Comparison of ENCODE assay signal across 8 cellular contexts in the genomic region with DNA sequence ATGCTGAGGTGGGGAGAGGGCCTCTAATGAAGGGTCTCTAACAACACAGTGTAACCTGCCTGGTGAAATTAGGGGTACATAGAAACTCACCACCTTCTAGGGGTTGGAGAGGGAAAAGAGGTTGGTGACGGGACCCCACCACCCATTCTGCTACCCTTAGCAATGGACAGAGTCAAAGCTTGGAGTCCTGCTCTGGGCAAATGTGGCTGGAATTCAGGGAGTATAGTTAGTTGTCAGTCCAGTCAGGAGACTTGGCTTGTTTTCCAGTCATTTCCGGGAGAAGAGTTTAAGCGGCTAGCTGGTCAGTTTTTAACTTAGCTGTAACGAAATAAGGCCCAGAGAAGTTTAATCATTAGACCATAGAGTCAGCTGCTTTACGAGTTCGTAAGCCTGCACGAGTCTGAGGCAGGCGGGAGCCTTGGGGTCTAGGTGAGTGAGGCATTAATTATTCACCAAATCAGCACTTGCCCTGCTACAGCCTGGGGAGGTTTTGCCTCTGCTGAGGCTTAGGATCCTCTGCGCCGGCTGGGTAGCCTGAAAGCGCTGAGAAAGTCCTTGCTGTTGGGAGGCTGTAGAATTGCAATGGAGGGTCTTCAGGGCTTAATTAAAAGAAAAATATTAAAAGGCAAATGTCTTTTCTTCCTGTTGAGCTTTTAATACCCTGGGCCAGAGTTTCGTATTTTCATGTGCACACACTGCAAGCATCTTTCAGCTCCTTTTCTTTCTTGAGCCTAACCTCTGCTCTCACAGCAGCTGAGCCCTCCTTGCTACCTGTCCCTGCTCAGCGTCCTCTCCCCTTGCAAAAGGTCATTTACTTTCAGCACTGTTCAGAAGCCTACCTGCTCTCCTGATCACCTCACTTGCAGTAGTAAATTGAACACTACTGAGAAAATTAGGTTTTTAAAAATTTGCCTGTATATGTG. TPM values are rescaled to one million over a fixed set of nuclear protein-coding genes. Genes with fewer than 3 reads are reported as not detected.
DNase-seq lines count a peak whose midpoint lies in the region; ATAC-seq and TF ChIP-seq lines count a peak whose summit lies in the region.

No MANE protein-coding gene starts in this region.

- H3K36me3 ChIP-seq in HUES64 (ENCODE audit: insufficient read depth, low read length) (peaks cover 8% of the 10 kb centered on the region; the same call in 1 of the 2 replicates), rectal smooth muscle tissue (ENCODE audit: control insufficient read depth, insufficient read depth, low read length) (no peaks in the 10 kb centered on the region)

- H3K9ac ChIP-seq in HUES64 (ENCODE audit: low read depth, low read length) (no peak overlapping the region), rectal smooth muscle tissue (ENCODE audit: low read length) (no peak overlapping the region)

- peaks cover 14% of the 10 kb centered on the region for H3K4me1 Mint-ChIP-seq in activated CD4-positive, alpha-beta T cell treated with anti-CD3 and anti-CD28 coated beads for 36 hours

- intact Hi-C loops in activated CD4-positive, alpha-beta T cell treated with anti-CD3 and anti-CD28 coated beads for 36 hours (cut with DNase I, micrococcal nuclease) = loop anchor here in 1 of 2 experiments (10.0 kb wide), 1 partner anchor 140 kb away; no protein-coding TSS in a partner anchor

- peak; percentile 55 for ATAC-seq in GM18517 (IDR thresholded peaks at IDR 0.05; ENCODE audit: unreplicated experiment)
- ATAC-seq in activated CD4-positive, alpha-beta T cell treated with anti-CD3 and anti-CD28 coated beads for 36 hours = no peak

- no peaks in the 10 kb centered on the region for H3K36me3 Mint-ChIP-seq in activated CD4-positive, alpha-beta T cell treated with anti-CD3 and anti-CD28 coated beads for 36 hours (ENCODE audit: low read depth)

- no peaks in the 10 kb centered on the region for H3K9me3 Mint-ChIP-seq in activated CD4-positive, alpha-beta T cell treated with anti-CD3 and anti-CD28 coated beads for 36 hours (ENCODE audit: low read depth)

- H3K4me3 ChIP-seq in HUES64 (ENCODE audit: low read length) (peak overlapping the region; percentile 76), fibroblast of mammary gland (ENCODE audit: control insufficient read depth, low read depth, low read length) (no peak overlapping the region), rectal smooth muscle tissue (ENCODE audit: low read length) (no peak overlapping the region)

- no peak overlapping the region for H3K27ac Mint-ChIP-seq in activated CD4-positive, alpha-beta T cell treated with anti-CD3 and anti-CD28 coated beads for 36 hours

- H3K27me3 ChIP-seq in HUES64 (ENCODE audit: insufficient read depth, low read length) (peaks cover 76% of the 10 kb centered on the region), rectal smooth muscle tissue (ENCODE audit: control insufficient read depth, insufficient read depth, low read length) (no peaks in the 10 kb centered on the region)

- peak; percentile 61 for DNase-seq in fibroblast of mammary gland (ENCODE audit: low read depth)
- no peak for DNase-seq in substantia nigra (lab: John Stamatoyannopoulos, UW)
- no peak for DNase-seq in activated CD4-positive, alpha-beta T cell treated with anti-CD3 and anti-CD28 coated beads for 36 hours
- no peak for DNase-seq in NCI-H1048 (lab: John Stamatoyannopoulos, UW)
- no peak for DNase-seq in nucleus accumbens (lab: John Stamatoyannopoulos, UW)

- 31% methylated on average over 11 of the region's 13 CpGs for WGBS in HUES64

- H3K4me1 ChIP-seq in HUES64 (ENCODE audit: insufficient read depth, low read length) = peaks cover 28% of the 10 kb centered on the region; the same call in 1 of the 2 replicates
- H3K4me1 ChIP-seq in rectal smooth muscle tissue (ENCODE audit: control insufficient read depth, insufficient read depth, low read length) = peaks cover 3% of the 10 kb centered on the region

- CTCF ChIA-PET in activated CD4-positive, alpha-beta T cell treated with anti-CD3 and anti-CD28 coated beads for 36 hours (lab: Charles Lee) = interaction anchor here (0.8 to 1.7 kb wide), 2 partner anchors 12 to 29 kb away, joined by 3 to 8 read pairs; no protein-coding TSS in a partner anchor

- H3K9me3 ChIP-seq in HUES64 (ENCODE audit: insufficient read depth, low read depth, low read length) = no peaks in the 10 kb centered on the region

- H3K27ac ChIP-seq in HUES64 (ENCODE audit: low read depth, low read length) (no peak overlapping the region), rectal smooth muscle tissue (ENCODE audit: low read depth, low read length) (peak overlapping the region; percentile 30), substantia nigra (ENCODE audit: low read depth, low read length, poor library complexity, severe bottlenecking) (no peak overlapping the region)

- peaks cover 57% of the 10 kb centered on the region for H3K27me3 Mint-ChIP-seq in activated CD4-positive, alpha-beta T cell treated with anti-CD3 and anti-CD28 coated beads for 36 hours

- no peak overlapping the region for H3K4me3 Mint-ChIP-seq in activated CD4-positive, alpha-beta T cell treated with anti-CD3 and anti-CD28 coated beads for 36 hours

- POLR2A ChIA-PET in activated CD4-positive, alpha-beta T cell treated with anti-CD3 and anti-CD28 coated beads for 36 hours (lab: Charles Lee) = interaction anchor here (0.6 kb wide), 1 partner anchor 10 kb away, joined by 4 read pairs; no protein-coding TSS in a partner anchor

- TF ChIP-seq CTCF in fibroblast of mammary gland (conservative IDR thresholded peaks at IDR 0.05; ENCODE audit: control insufficient read depth, insufficient read depth, low read depth, low read length) = no peak

RNA-seq across cellular contexts. Expression of gene LAMB1, which starts 1.5 kb away (rescaled TPM):
- polyA plus RNA-seq in HUES64 (2013, experiment 1 of 2) = 56.2 TPM
- 61.1 TPM for polyA plus RNA-seq in HUES64 (2013, experiment 2 of 2)
- total RNA-seq in activated CD4-positive, alpha-beta T cell treated with anti-CD3 and anti-CD28 coated beads for 36 hours = under 1 TPM in 1 of 2 experiments, not detected in 1; 0.16 TPM
